ENCODE assay signal across 11 cellular contexts in genomic region chr10:110859206-110859946, GRCh38. TPM values are rescaled to one million over a fixed set of nuclear protein-coding genes. Genes with fewer than 3 reads are reported as not detected.
DNase-seq lines count a peak whose midpoint lies in the region; ATAC-seq and TF ChIP-seq lines count a peak whose summit lies in the region.
"Had no signal": no experiment of that assay in that cellular context is flagged by ENCODE, and none has a peak within 500 bp of the region (broad histone marks: within the 10 kb centered on the region; RNA-seq: fewer than 3 reads in every experiment).

No MANE protein-coding gene starts in this region.

- peak overlapping the region; percentile 90 for H3K27ac Mint-ChIP-seq in activated T-cell treated with anti-CD3 and anti-CD28 coated beads, Interleukin-2, amount 50 U/mL, for 24 hours

- no peak for DNase-seq in activated T-cell treated with anti-CD3 and anti-CD28 coated beads, Interleukin-2, amount 50 U/mL, for 24 hours
- no peak for DNase-seq in activated T-cell treated with anti-CD3 and anti-CD28 coated beads, Interleukin-2, amount 50 U/mL, for 1 hour
- peak in 1 of 2 donors; percentile 25 for DNase-seq in upper lobe of left lung
- no peak for DNase-seq in D341Med (ENCODE audit: low spot score)
- DNase-seq in cerebellar nuclear complex (lab: John Stamatoyannopoulos, UW), result no peak
- DNase-seq in NCI-H2171 (lab: John Stamatoyannopoulos, UW), result no peak
- DNase-seq: effector CD8-positive, alpha-beta T cell; NCI-H1436 treated with DMSO at 0.1 percent for 48 hours; WERI-Rb-1 had no signal

- peaks cover 87% of the 10 kb centered on the region for H3K4me1 Mint-ChIP-seq in activated T-cell treated with anti-CD3 and anti-CD28 coated beads, Interleukin-2, amount 50 U/mL, for 24 hours (ENCODE audit: low read depth)

- no peak overlapping the region for H3K4me3 Mint-ChIP-seq in activated T-cell treated with anti-CD3 and anti-CD28 coated beads, Interleukin-2, amount 50 U/mL, for 24 hours

- no peak overlapping the region for H3K4me3 ChIP-seq in muscle layer of duodenum (ENCODE audit: low read depth in 1 of 2, low read length in 2 of 2)
- H3K4me3 ChIP-seq in upper lobe of left lung, result no peak overlapping the region

- no peaks in the 10 kb centered on the region for H3K27me3 ChIP-seq in muscle layer of duodenum (ENCODE audit: low read depth, low read length)
- no peaks in the 10 kb centered on the region for H3K27me3 ChIP-seq in upper lobe of left lung

- H3K4me1 ChIP-seq in muscle layer of duodenum (ENCODE audit: control insufficient read depth in 1 of 2, insufficient read depth in 2 of 2, low read length in 2 of 2), result peaks cover 19 to 20% of the 10 kb centered on the region in 2 donors
- H3K4me1 ChIP-seq in upper lobe of left lung, result peaks cover 47 to 62% (median 59%) of the 10 kb centered on the region in 4 donors

- peaks cover 8% of the 10 kb centered on the region for H3K36me3 Mint-ChIP-seq in activated T-cell treated with anti-CD3 and anti-CD28 coated beads, Interleukin-2, amount 50 U/mL, for 24 hours (ENCODE audit: low read depth)

- H3K27me3 Mint-ChIP-seq in activated T-cell treated with anti-CD3 and anti-CD28 coated beads, Interleukin-2, amount 50 U/mL, for 24 hours, result no peaks in the 10 kb centered on the region

- WGBS in upper lobe of left lung, 2 donors, result 62 to 82% methylated on average over 5 to 6 of the region's 6 CpGs

- peaks cover 6% of the 10 kb centered on the region for H3K9me3 Mint-ChIP-seq in activated T-cell treated with anti-CD3 and anti-CD28 coated beads, Interleukin-2, amount 50 U/mL, for 24 hours

- TF ChIP-seq POLR2A in upper lobe of left lung (IDR thresholded peaks at IDR 0.05), result no peak

- TF ChIP-seq CTCF in upper lobe of left lung (IDR thresholded peaks at IDR 0.05), result no peak

- TF ChIP-seq EP300 in upper lobe of left lung (IDR thresholded peaks at IDR 0.05), result no peak

- H3K27ac ChIP-seq in cingulate gyrus (ENCODE audit: low read depth, low read length) (peak overlapping the region; percentile 70), muscle layer of duodenum (ENCODE audit: low read length) (peak overlapping the region; percentile 67), upper lobe of left lung (peak overlapping the region; percentile 32 to 91 (median 78))
- H3K27ac ChIP-seq: WERI-Rb-1 had no signal

- H3K9me3 ChIP-seq in muscle layer of duodenum (ENCODE audit: control insufficient read depth in 1 of 2, low read length in 2 of 2) (no peaks in the 10 kb centered on the region), upper lobe of left lung (no peaks in the 10 kb centered on the region)

- ATAC-seq in upper lobe of left lung (ENCODE audit: low FRiP score in 2 of 2), result peak; percentile 8 to 41

- no peaks in the 10 kb centered on the region for H3K36me3 ChIP-seq in muscle layer of duodenum (ENCODE audit: control insufficient read depth in 1 of 2, insufficient read depth in 2 of 2, low read length in 2 of 2)
- no peaks in the 10 kb centered on the region for H3K36me3 ChIP-seq in upper lobe of left lung
- H3K36me3 ChIP-seq: WERI-Rb-1 had no signal

RNA-seq across cellular contexts. Expression of gene PDCD4, which starts 12.4 kb away (rescaled TPM):
- 100 to 1,000 TPM in 1 of 6 donors, 10 to 100 TPM in 5; 38.0 to 129 (median 57.1) TPM for total RNA-seq in upper lobe of left lung

RNA-seq across cellular contexts. Expression of gene BBIP1, which starts 59.6 kb away (rescaled TPM):
- total RNA-seq in upper lobe of left lung, result 10 to 100 TPM in 5 of 6 donors, 1 to 10 TPM in 1; 3.4 to 27.4 (median 19.4) TPM
